ENCODE assay signal across 1 cellular context in genomic region chr22:17931400-17931825, GRCh38.
TF ChIP-seq lines count a peak whose summit lies in the region.

No MANE protein-coding gene starts in this region.

TF ChIP-seq in SK-N-SH, 30 proteins besides CTCF, POLR2A, EP300 and RAD21 (continued from another document):
- TF ChIP-seq USF1 (IDR thresholded peaks at IDR 0.05; ENCODE audit: borderline replicate concordance, low read depth): no peak
- TF ChIP-seq GABPA (IDR thresholded peaks at IDR 0.05; ENCODE audit: low read depth): no peak
- TF ChIP-seq IRF3 (IDR thresholded peaks at IDR 0.05; ENCODE audit: low read depth, low read length): no peak
- TF ChIP-seq YY1 (IDR thresholded peaks at IDR 0.05; ENCODE audit: low read depth): no peak
- peak; percentile 22 for TF ChIP-seq NFIC (IDR thresholded peaks at IDR 0.05; ENCODE audit: borderline replicate concordance)
- TF ChIP-seq ELF1 (IDR thresholded peaks at IDR 0.05): no peak
- TF ChIP-seq ZBTB33 (IDR thresholded peaks at IDR 0.05; ENCODE audit: borderline replicate concordance, low read depth): no peak
- TF ChIP-seq TEAD4 (IDR thresholded peaks at IDR 0.05; ENCODE audit: borderline replicate concordance, insufficient read depth): no peak
- TF ChIP-seq TCF12 (IDR thresholded peaks at IDR 0.05): 0 out of 2 replicates have a peak, but pooled peaks have one; percentile 5
- no peak for TF ChIP-seq TAF1 (IDR thresholded peaks at IDR 0.05; ENCODE audit: borderline replicate concordance, low read depth, low read length)
- no peak for TF ChIP-seq EZH2phosphoT487 (IDR thresholded peaks at IDR 0.05; ENCODE audit: borderline replicate concordance, low read depth)
- no peak for TF ChIP-seq RXRA (IDR thresholded peaks at IDR 0.05; ENCODE audit: borderline replicate concordance, low read depth)
- TF ChIP-seq GATA2 (CRISPR knock-in tag; IDR thresholded peaks at IDR 0.05): no peak
- TF ChIP-seq CHD2 (IDR thresholded peaks at IDR 0.05; ENCODE audit: low read length, partially characterized antibody): no peak
- TF ChIP-seq FOXM1 (IDR thresholded peaks at IDR 0.05; ENCODE audit: low read depth): no peak
